ENCODE assay signal across 20 cellular contexts in genomic region chr22:17305076-17305475, GRCh38.
A peak's percentile ranks its signal among the peaks of the same experiment; 100 is the strongest.
DNase-seq lines count a peak whose midpoint lies in the region; ATAC-seq and TF ChIP-seq lines count a peak whose summit lies in the region.
"Had no signal": no experiment of that assay in that cellular context is flagged by ENCODE, and none has a peak within 500 bp of the region (broad histone marks: within the 10 kb centered on the region; RNA-seq: fewer than 3 reads in every experiment).

No MANE protein-coding gene starts in this region.

- H3K27ac Mint-ChIP-seq in stimulated activated naive CD8-positive, alpha-beta T cell treated with anti-CD3 and anti-CD28 coated beads, Interleukin-15, amount 100 ng/mL, for 72 hours: peak overlapping the region; percentile 52 to 82
- H3K27ac Mint-ChIP-seq: CD14-positive monocyte had no signal

- intact Hi-C loops in sciatic nerve (cut with DNase I) (no loop called here), thyroid gland (cut with DNase I) (no loop called here)

- H3K4me3 Mint-ChIP-seq in stimulated activated naive CD8-positive, alpha-beta T cell treated with anti-CD3 and anti-CD28 coated beads, Interleukin-15, amount 100 ng/mL, for 72 hours: no peak overlapping the region
- H3K4me3 Mint-ChIP-seq: CD14-positive monocyte had no signal

- peaks cover 28% of the 10 kb centered on the region for H3K4me1 Mint-ChIP-seq in stimulated activated naive CD8-positive, alpha-beta T cell treated with anti-CD3 and anti-CD28 coated beads, Interleukin-15, amount 100 ng/mL, for 72 hours
- H3K4me1 Mint-ChIP-seq: CD14-positive monocyte had no signal

- no peaks in the 10 kb centered on the region for H3K4me1 ChIP-seq in thyroid gland
- H3K4me1 ChIP-seq: HAP-1 had no signal

- 95% methylated on average over 5 of the region's 5 CpGs for WGBS in thyroid gland, 2 donors

- no peak for DNase-seq in stimulated activated naive CD8-positive, alpha-beta T cell treated with anti-CD3 and anti-CD28 coated beads, Interleukin-15, amount 100 ng/mL, for 72 hours
- DNase-seq in stimulated activated naive CD8-positive, alpha-beta T cell treated with anti-CD3 and anti-CD28 coated beads, Interleukin-15, Interleukin-2, amounts not matched to agents 100 U/mL and 50 U/mL, for 24 hours: no peak
- DNase-seq in left kidney (ENCODE audit: low read depth, low spot score): peak; percentile 72
- DNase-seq in sciatic nerve (ENCODE audit: low spot score): peak; percentile 14
- no peak for DNase-seq in thyroid gland
- DNase-seq in OCI-M2 (lab: John Stamatoyannopoulos, UW; ENCODE audit: unreplicated experiment): no peak
- DNase-seq: COR-L47, GDM1, Karpas-422, NCI-H1417 treated with DMSO at 0.1 percent for 48 hours, NCI-H187 treated with DMSO at 0.1 percent for 48 hours, NCI-H226, NCI-H524, PC-3, RPMI8226, SHP77 treated with DMSO at 0.1 percent for 48 hours had no signal

- no peak for TF ChIP-seq POLR2A in thyroid gland (IDR thresholded peaks at IDR 0.05)

- no peak overlapping the region for H3K27ac ChIP-seq in thyroid gland
- H3K27ac ChIP-seq: HL-60 had no signal

- H3K36me3 ChIP-seq in thyroid gland: no peaks in the 10 kb centered on the region
- H3K36me3 ChIP-seq: HAP-1 had no signal

- TF ChIP-seq CTCF in thyroid gland (IDR thresholded peaks at IDR 0.05): no peak

- H3K9me3 Mint-ChIP-seq in stimulated activated naive CD8-positive, alpha-beta T cell treated with anti-CD3 and anti-CD28 coated beads, Interleukin-15, amount 100 ng/mL, for 72 hours: no peaks in the 10 kb centered on the region

- ATAC-seq in stimulated activated naive CD8-positive, alpha-beta T cell treated with anti-CD3 and anti-CD28 coated beads, Interleukin-15, amount 100 ng/mL, for 72 hours: no peak
- ATAC-seq in stimulated activated naive CD8-positive, alpha-beta T cell treated with anti-CD3 and anti-CD28 coated beads, Interleukin-15, Interleukin-2, amounts not matched to agents 100 U/mL and 50 U/mL, for 24 hours: no peak
- ATAC-seq in sciatic nerve (no peak), HG02798 (IDR thresholded peaks at IDR 0.05; ENCODE audit: poor library complexity, unreplicated experiment) (no peak)
- ATAC-seq: PC-3 had no signal

- H3K27me3 Mint-ChIP-seq in stimulated activated naive CD8-positive, alpha-beta T cell treated with anti-CD3 and anti-CD28 coated beads, Interleukin-15, amount 100 ng/mL, for 72 hours: no peaks in the 10 kb centered on the region

- H3K4me3 ChIP-seq in thyroid gland (replicated peaks in 1 of 3): no peak overlapping the region
- H3K4me3 ChIP-seq: HAP-1 had no signal

- H3K27me3 ChIP-seq in thyroid gland: no peaks in the 10 kb centered on the region

- H3K9me3 ChIP-seq in thyroid gland: no peaks in the 10 kb centered on the region
- H3K9me3 ChIP-seq: HAP-1 had no signal

Comparison
In these comparisons a context has a peak if more than half of its experiments do, and no peak if none do; other contexts are left out.
1. DNase-seq: peak in left kidney (single experiment) and sciatic nerve (single experiment); none in stimulated activated naive CD8-positive, alpha-beta T cell treated with anti-CD3 and anti-CD28 coated beads, Interleukin-15, amount 100 ng/mL, for 72 hours (0 of 2), stimulated activated naive CD8-positive, alpha-beta T cell treated with anti-CD3 and anti-CD28 coated beads, Interleukin-15, Interleukin-2, amounts not matched to agents 100 U/mL and 50 U/mL, for 24 hours (single experiment), thyroid gland (0 of 2) and OCI-M2 (single experiment).